11 cellular contexts compared by ENCODE assay signal in the genomic region with DNA sequence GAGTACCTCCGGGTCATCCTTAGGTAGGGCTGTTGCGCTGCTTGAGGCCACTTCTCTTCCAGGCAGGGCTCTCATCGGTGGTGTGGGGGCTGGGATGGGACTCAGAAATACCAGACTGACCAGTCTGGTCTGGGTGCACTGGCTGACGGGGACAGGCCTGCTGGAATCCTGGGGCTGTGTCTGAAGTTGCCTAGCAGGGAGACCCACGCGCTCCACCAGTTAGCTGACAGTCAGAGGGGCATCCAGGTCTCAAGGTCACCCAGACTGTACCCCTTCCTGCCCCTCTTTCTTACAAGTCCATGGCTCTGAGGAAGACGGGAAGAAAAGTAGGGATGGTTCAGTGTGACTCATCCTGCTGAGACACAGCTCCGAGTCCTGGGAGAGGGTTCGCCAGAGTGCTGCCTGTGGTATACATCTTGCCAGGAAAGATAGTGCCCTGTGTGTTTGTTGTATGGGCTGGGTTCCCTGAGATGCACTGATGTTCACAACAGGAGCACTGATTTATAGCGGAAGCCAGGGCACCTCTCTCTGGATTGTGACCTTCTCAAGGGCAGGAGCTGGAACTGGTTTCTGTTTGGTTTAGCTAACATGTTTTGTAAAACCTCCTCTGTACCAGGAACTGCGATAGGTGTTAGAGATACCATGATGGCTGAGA.
DNase-seq lines count a peak whose midpoint lies in the region; ATAC-seq, FAIRE-seq and TF ChIP-seq lines count a peak whose summit lies in the region.
"Had no signal": no experiment of that assay in that cellular context is flagged by ENCODE, and none has a peak within 500 bp of the region (broad histone marks: within the 10 kb centered on the region; RNA-seq: fewer than 3 reads in every experiment).

No MANE protein-coding gene starts in this region.

- H3K27ac Mint-ChIP-seq in activated CD4-positive, alpha-beta T cell treated with anti-CD3 and anti-CD28 coated beads, Interleukin-2, amount 10 ng/mL, durations not matched to agents 7 days and 5 days, result no peak overlapping the region

- no peak for TF ChIP-seq CTCF in foreskin keratinocyte (conservative IDR thresholded peaks at IDR 0.05)
- no peak for TF ChIP-seq CTCF in pancreas (IDR thresholded peaks at IDR 0.05)
- no peak for TF ChIP-seq CTCF in gastrocnemius medialis (IDR thresholded peaks at IDR 0.05 in 4 of 5, conservative IDR thresholded peaks at IDR 0.05 in 1 of 5)

- in situ Hi-C loops in gastrocnemius medialis (cut with MboI; ENCODE audit: low sequenced_read_pairs in 4 of 4), result no loop called here

- H3K27me3 ChIP-seq in foreskin keratinocyte (no peaks in the 10 kb centered on the region), pancreas (no peaks in the 10 kb centered on the region), gastrocnemius medialis (no peaks in the 10 kb centered on the region)

- no peaks in the 10 kb centered on the region for H3K27me3 Mint-ChIP-seq in activated CD4-positive, alpha-beta T cell treated with anti-CD3 and anti-CD28 coated beads, Interleukin-2, amount 10 ng/mL, durations not matched to agents 7 days and 5 days

- 59 to 62% methylated on average over 11 of the region's 11 CpGs for WGBS in pancreas, 2 donors

- POLR2A ChIA-PET in activated CD4-positive, alpha-beta T cell treated with anti-CD3 and anti-CD28 coated beads, Interleukin-2, amount 10 ng/mL, durations not matched to agents 7 days and 5 days (lab: Charles Lee), result no interaction called here

- ATAC-seq in foreskin keratinocyte (peak; percentile 86), pancreas (peak; percentile 33 to 81 (median 70)), HG03565 (IDR thresholded peaks at IDR 0.05; ENCODE audit: unreplicated experiment) (no peak), gastrocnemius medialis (no peak), GM19035 (IDR thresholded peaks at IDR 0.05; ENCODE audit: unreplicated experiment) (no peak)

- H3K9me3 Mint-ChIP-seq in activated CD4-positive, alpha-beta T cell treated with anti-CD3 and anti-CD28 coated beads, Interleukin-2, amount 10 ng/mL, durations not matched to agents 7 days and 5 days, result no peaks in the 10 kb centered on the region

- peak overlapping the region; percentile 35 for H3K27ac ChIP-seq in foreskin keratinocyte
- H3K27ac ChIP-seq in pancreas, result peak overlapping the region in 3 of 4 donors; percentile 39 to 67 (median 66)
- no peak overlapping the region for H3K27ac ChIP-seq in gastrocnemius medialis

- peaks cover 3% of the 10 kb centered on the region for H3K36me3 Mint-ChIP-seq in activated CD4-positive, alpha-beta T cell treated with anti-CD3 and anti-CD28 coated beads, Interleukin-2, amount 10 ng/mL, durations not matched to agents 7 days and 5 days (ENCODE audit: low read depth)

- FAIRE-seq in pancreas (lab: Jason Lieb, UNC), result no peak

- no peak for TF ChIP-seq POLR2A in gastrocnemius medialis (IDR thresholded peaks at IDR 0.05)

- no peaks in the 10 kb centered on the region for H3K4me1 Mint-ChIP-seq in activated CD4-positive, alpha-beta T cell treated with anti-CD3 and anti-CD28 coated beads, Interleukin-2, amount 10 ng/mL, durations not matched to agents 7 days and 5 days

- H3K9me3 ChIP-seq in pancreas (no peaks in the 10 kb centered on the region), gastrocnemius medialis (no peaks in the 10 kb centered on the region)

- no peak overlapping the region for H3K4me3 Mint-ChIP-seq in activated CD4-positive, alpha-beta T cell treated with anti-CD3 and anti-CD28 coated beads, Interleukin-2, amount 10 ng/mL, durations not matched to agents 7 days and 5 days

- DNase-seq in ELF-1 (ENCODE audit: low read depth, low spot score) (peak; percentile 84), T1000 (lab: John Stamatoyannopoulos, UW) (peak; percentile 33), foreskin keratinocyte (peak; percentile 37 to 74), pancreas (no peak), gastrocnemius medialis (no peak)
- DNase-seq in activated CD4-positive, alpha-beta T cell treated with anti-CD3 and anti-CD28 coated beads, Interleukin-2, amount 10 ng/mL, durations not matched to agents 7 days and 5 days, result no peak
- DNase-seq: activated CD4-positive, alpha-beta T cell treated with anti-CD3 and anti-CD28 coated beads for 48 hours; amygdala; Karpas-422 had no signal

- intact Hi-C loops in pancreas (cut with DNase I), result no loop called here
- intact Hi-C loops in gastrocnemius medialis (cut with DNase I; ENCODE audit: low total_unique reads), result no loop called here

- H3K4me1 ChIP-seq in foreskin keratinocyte (peaks cover 14% of the 10 kb centered on the region), pancreas (peaks cover 0 to 5% (median 0%) of the 10 kb centered on the region in 3 donors), gastrocnemius medialis (no peaks in the 10 kb centered on the region)

- no peaks in the 10 kb centered on the region for H3K36me3 ChIP-seq in pancreas
- H3K36me3 ChIP-seq in gastrocnemius medialis, result no peaks in the 10 kb centered on the region

- H3K4me3 ChIP-seq in pancreas (no peak overlapping the region), gastrocnemius medialis (no peak overlapping the region)

- CTCF ChIA-PET in activated CD4-positive, alpha-beta T cell treated with anti-CD3 and anti-CD28 coated beads, Interleukin-2, amount 10 ng/mL, durations not matched to agents 7 days and 5 days (lab: Charles Lee), result interaction anchor here (1.1 kb wide), 1 partner anchor 10 kb away, joined by 3 read pairs; no protein-coding TSS in a partner anchor

Comparison
In these comparisons a context has a peak if more than half of its experiments do, and no peak if none do; other contexts are left out.
1. DNase-seq: peak in ELF-1 (single experiment), T1000 (single experiment) and foreskin keratinocyte (2 of 2); none in pancreas (0 of 6), activated CD4-positive, alpha-beta T cell treated with anti-CD3 and anti-CD28 coated beads, Interleukin-2, amount 10 ng/mL, durations not matched to agents 7 days and 5 days (single experiment) and gastrocnemius medialis (0 of 2).
2. ATAC-seq: peak in foreskin keratinocyte (single experiment) and pancreas (4 of 4); none in HG03565 (single experiment), gastrocnemius medialis (0 of 2) and GM19035 (single experiment).
3. H3K27ac ChIP-seq: peak in foreskin keratinocyte (single experiment) and pancreas (3 of 4); none in gastrocnemius medialis (0 of 4).